ENCODE assay signal across 15 cellular contexts in the genomic region with DNA sequence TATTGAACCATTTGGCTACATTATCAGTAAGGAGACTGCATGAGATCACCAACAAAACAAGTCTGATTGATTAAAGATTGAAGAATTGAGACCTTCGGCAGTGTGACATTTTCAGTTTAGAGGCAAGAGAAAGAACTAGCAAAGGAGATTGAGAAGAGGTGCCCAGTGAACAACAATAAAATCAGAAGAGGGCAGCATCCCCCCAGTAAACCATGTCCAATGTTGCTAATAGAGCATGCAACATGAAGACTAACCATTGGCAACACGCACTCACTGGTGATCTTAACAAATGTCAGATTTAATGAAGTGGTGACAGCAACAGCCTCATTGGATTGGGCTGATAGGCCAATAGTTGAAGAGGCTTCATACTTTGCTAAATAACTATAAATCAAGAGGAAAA. TPM values are rescaled to one million over a fixed set of nuclear protein-coding genes. Genes with fewer than 3 reads are reported as not detected.
DNase-seq lines count a peak whose midpoint lies in the region; ATAC-seq and TF ChIP-seq lines count a peak whose summit lies in the region.
"Had no signal": no experiment of that assay in that cellular context is flagged by ENCODE, and none has a peak within 500 bp of the region (broad histone marks: within the 10 kb centered on the region; RNA-seq: fewer than 3 reads in every experiment).

No MANE protein-coding gene starts in this region.

- H3K4me1 ChIP-seq in CD4-positive, alpha-beta memory T cell (ENCODE audit: insufficient read depth, low read length) = peaks cover 19% of the 10 kb centered on the region
- no peaks in the 10 kb centered on the region for H3K4me1 ChIP-seq in HCT116 (ENCODE audit: control insufficient read depth in 1 of 2, insufficient read depth in 2 of 2, low read length in 2 of 2)
- no peaks in the 10 kb centered on the region for H3K4me1 ChIP-seq in neural progenitor cell
- H3K4me1 ChIP-seq in ovary (ENCODE audit: insufficient read depth) = no peaks in the 10 kb centered on the region

- RAD21 ChIA-PET in HCT116 (lab: Charles Lee; ENCODE audit: low non-redundant PET in 1 of 2, low total read pairs in 2 of 2, uncharacterized antibody in 2 of 2, unreplicated experiment in 2 of 2) = interaction anchor here in 1 of 2 experiments (0.6 kb wide), 1 partner anchor 14 kb away, joined by 3 read pairs; no protein-coding TSS in a partner anchor

- ATAC-seq in HCT116 (no peak), GM21528 (IDR thresholded peaks at IDR 0.05; ENCODE audit: low FRiP score, unreplicated experiment) (no peak)

- H3K36me3 ChIP-seq in CD4-positive, alpha-beta memory T cell (ENCODE audit: insufficient read depth, low read length) = no peaks in the 10 kb centered on the region
- H3K36me3 ChIP-seq in HCT116 (ENCODE audit: control insufficient read depth in 1 of 2, insufficient read depth in 2 of 2, low read length in 2 of 2) (no peaks in the 10 kb centered on the region), neural progenitor cell (peaks cover 11% of the 10 kb centered on the region), ovary (no peaks in the 10 kb centered on the region)
- H3K36me3 ChIP-seq: cardiac muscle cell, spleen had no signal

- no peak overlapping the region for H3K9ac ChIP-seq in HCT116 (ENCODE audit: low read length)
- H3K9ac ChIP-seq in neural progenitor cell = no peak overlapping the region

- POLR2A ChIA-PET in CD4-positive, alpha-beta memory T cell (lab: Charles Lee; ENCODE audit: partially characterized antibody) = no interaction called here
- POLR2A ChIA-PET in HCT116 (lab: Charles Lee) = no interaction called here

- peaks cover 0 to 14% (median 4%) of the 10 kb centered on the region in 8 donors for H3K9me3 Mint-ChIP-seq in CD4-positive, alpha-beta memory T cell
- H3K9me3 Mint-ChIP-seq in immature natural killer cell (peaks cover 0 to 2% (median 0%) of the 10 kb centered on the region in 6 donors), neural progenitor cell (peaks cover 29% of the 10 kb centered on the region)

- H2AFZ ChIP-seq in HCT116 (ENCODE audit: low read depth, low read length, poor library complexity, severe bottlenecking) (no peak overlapping the region), neural progenitor cell (replicated peaks) (no peak overlapping the region)

- H3K4me3 ChIP-seq in CD4-positive, alpha-beta memory T cell (ENCODE audit: low read length in 2 of 2) = no peak overlapping the region
- H3K4me3 ChIP-seq in HCT116 (replicated peaks in 1 of 2; ENCODE audit: low read depth in 1 of 2, low read length in 2 of 2) = no peak overlapping the region
- no peak overlapping the region for H3K4me3 ChIP-seq in neural progenitor cell
- H3K4me3 ChIP-seq in ovary = no peak overlapping the region
- H3K4me3 ChIP-seq: cardiac muscle cell, SK-N-MC, spleen had no signal

- H3F3A ChIP-seq in neural progenitor cell (ENCODE audit: low read depth) = no peaks in the 10 kb centered on the region

- peak overlapping the region in 4 of 7 donors; percentile 3 to 70 (median 8) for H3K27ac Mint-ChIP-seq in CD4-positive, alpha-beta memory T cell
- no peak overlapping the region for H3K27ac Mint-ChIP-seq in immature natural killer cell
- no peak overlapping the region for H3K27ac Mint-ChIP-seq in neural progenitor cell
- H3K27ac Mint-ChIP-seq: activated naive CD4-positive, alpha-beta T cell treated with anti-CD3 and anti-CD28 coated beads, Interleukin-2, amount 10 ng/mL, durations not matched to agents 7 days and 5 days had no signal

- no peak for DNase-seq in CD4-positive, alpha-beta memory T cell
- no peak for DNase-seq in HCT116 (ENCODE audit: low read depth, low spot score)
- DNase-seq in central memory CD4-positive, alpha-beta T cell = peak; percentile 2
- DNase-seq in immature natural killer cell = peak in 2 of 3 donors; percentile 6 to 21
- DNase-seq in neural progenitor cell (ENCODE audit: low spot score) = no peak
- DNase-seq in ovary = no peak
- DNase-seq: activated naive CD4-positive, alpha-beta T cell treated with anti-CD3 and anti-CD28 coated beads, Interleukin-2, amount 10 ng/mL, durations not matched to agents 7 days and 5 days; Calu3; occipital lobe; spleen had no signal

- H3K36me3 Mint-ChIP-seq in CD4-positive, alpha-beta memory T cell = peaks cover 7 to 46% of the 10 kb centered on the region in 2 donors
- H3K36me3 Mint-ChIP-seq in immature natural killer cell (peaks cover 0 to 14% (median 6%) of the 10 kb centered on the region in 3 donors), neural progenitor cell (peaks cover 45% of the 10 kb centered on the region)

- CTCF ChIA-PET in CD4-positive, alpha-beta memory T cell (lab: Charles Lee; ENCODE audit: partially characterized antibody) = interaction anchor here (1.4 kb wide), 1 partner anchor 526 kb away, joined by 4 read pairs; no protein-coding TSS in a partner anchor
- CTCF ChIA-PET in HCT116 (lab: Charles Lee) = no interaction called here

- H3K27me3 ChIP-seq in CD4-positive, alpha-beta memory T cell (ENCODE audit: insufficient read depth, low read length) = no peaks in the 10 kb centered on the region
- H3K27me3 ChIP-seq in HCT116 (ENCODE audit: insufficient read depth, low read length) = no peaks in the 10 kb centered on the region
- H3K27me3 ChIP-seq in neural progenitor cell = no peaks in the 10 kb centered on the region
- H3K27me3 ChIP-seq in ovary = no peaks in the 10 kb centered on the region
- H3K27me3 ChIP-seq: cardiac muscle cell, spleen had no signal

- 95 to 97% (median 97%) methylated on average over 2 of the region's 2 CpGs for WGBS in ovary, 3 donors

- no peak overlapping the region for H3K27ac ChIP-seq in CD4-positive, alpha-beta memory T cell (ENCODE audit: low read depth, low read length)
- H3K27ac ChIP-seq in HCT116 (ENCODE audit: low read depth, low read length) (no peak overlapping the region), neural progenitor cell (no peak overlapping the region), ovary (no peak overlapping the region)
- H3K27ac ChIP-seq: cardiac muscle cell, SK-N-MC, spleen, VCaP had no signal

- intact Hi-C loops in CD4-positive, alpha-beta memory T cell (cut with micrococcal nuclease) = loop anchor here (1.0 kb wide), 1 partner anchor 527 kb away; no protein-coding TSS in a partner anchor
- intact Hi-C loops in HCT116 (cut with micrococcal nuclease) = no loop called here
- intact Hi-C loops in ovary (cut with DNase I) = no loop called here

- H3K27me3 Mint-ChIP-seq in CD4-positive, alpha-beta memory T cell = no peaks in the 10 kb centered on the region
- H3K27me3 Mint-ChIP-seq in immature natural killer cell (ENCODE audit: low read depth in 3 of 3) = peaks cover 0 to 4% (median 0%) of the 10 kb centered on the region in 3 donors
- no peaks in the 10 kb centered on the region for H3K27me3 Mint-ChIP-seq in neural progenitor cell (ENCODE audit: insufficient read depth, low read depth)
- H3K27me3 Mint-ChIP-seq: activated naive CD4-positive, alpha-beta T cell treated with anti-CD3 and anti-CD28 coated beads, Interleukin-2, amount 10 ng/mL, durations not matched to agents 7 days and 5 days had no signal

- peak; percentile 36; the same call in 1 of the 2 replicates for TF ChIP-seq RAD21 in HCT116 (IDR thresholded peaks at IDR 0.05; ENCODE audit: low read depth)

- no peaks in the 10 kb centered on the region for H3K9me3 ChIP-seq in CD4-positive, alpha-beta memory T cell (ENCODE audit: control insufficient read depth in 1 of 2, low read length in 2 of 2)
- H3K9me3 ChIP-seq in HCT116 (ENCODE audit: control insufficient read depth in 1 of 2, insufficient read depth in 1 of 2, low read depth in 1 of 2, low read length in 2 of 2) (peaks cover 0 to 5% of the 10 kb centered on the region in 2 experiments; a peak in 1 of 4 replicates), neural progenitor cell (ENCODE audit: low read depth) (no peaks in the 10 kb centered on the region), ovary (no peaks in the 10 kb centered on the region)

- TF ChIP-seq CTCF in HCT116 (IDR thresholded peaks at IDR 0.05 in 2 of 3, conservative IDR thresholded peaks at IDR 0.05 in 1 of 3; ENCODE audit: borderline replicate concordance in 1 of 3, insufficient read depth in 1 of 3, low read depth in 2 of 3, low read length in 2 of 3) (no peak), neural progenitor cell (IDR thresholded peaks at IDR 0.05) (no peak), ovary (IDR thresholded peaks at IDR 0.05) (no peak)

- H4K20me1 ChIP-seq in HCT116 (ENCODE audit: insufficient read depth) = no peaks in the 10 kb centered on the region
- H4K20me1 ChIP-seq in neural progenitor cell (ENCODE audit: low read depth) = no peaks in the 10 kb centered on the region

- H3K79me2 ChIP-seq in HCT116 (ENCODE audit: insufficient read depth, low read length) = peaks cover 19% of the 10 kb centered on the region
- H3K79me2 ChIP-seq in neural progenitor cell (ENCODE audit: low read depth) = peaks cover 27% of the 10 kb centered on the region

- peak overlapping the region in 1 of 8 donors; percentile 1 for H3K4me3 Mint-ChIP-seq in CD4-positive, alpha-beta memory T cell
- H3K4me3 Mint-ChIP-seq in immature natural killer cell = no peak overlapping the region
- no peak overlapping the region for H3K4me3 Mint-ChIP-seq in neural progenitor cell
- H3K4me3 Mint-ChIP-seq: activated naive CD4-positive, alpha-beta T cell treated with anti-CD3 and anti-CD28 coated beads, Interleukin-2, amount 10 ng/mL, durations not matched to agents 7 days and 5 days had no signal

- peaks cover 23 to 43% (median 29%) of the 10 kb centered on the region in 4 donors for H3K4me1 Mint-ChIP-seq in CD4-positive, alpha-beta memory T cell
- peaks cover 19 to 51% of the 10 kb centered on the region in 2 donors for H3K4me1 Mint-ChIP-seq in immature natural killer cell
- no peaks in the 10 kb centered on the region for H3K4me1 Mint-ChIP-seq in neural progenitor cell

- no peak for TF ChIP-seq POLR2A in HCT116 (IDR thresholded peaks at IDR 0.05; ENCODE audit: borderline replicate concordance, extremely low read depth, insufficient read depth, insufficient read length)
- TF ChIP-seq POLR2A in ovary (IDR thresholded peaks at IDR 0.05) = no peak

- H3K9me2 ChIP-seq in HCT116 (ENCODE audit: insufficient read depth) = no peaks in the 10 kb centered on the region

- H3K4me2 ChIP-seq in HCT116 (ENCODE audit: low read length) (no peak overlapping the region), neural progenitor cell (no peak overlapping the region)

- no TSS peak for BruUV-seq in HCT116 (replicated peaks; lab: Mats Ljungman, UMichigan)

- TF ChIP-seq EP300 in ovary (IDR thresholded peaks at IDR 0.05) = no peak

RNA-seq across cellular contexts. Expression of a gene that starts 20.7 kb away (rescaled TPM):
- 1 to 10 TPM; 1.9 to 2.2 TPM for total RNA-seq in CD4-positive, alpha-beta memory T cell
- under 1 TPM; 0.36 to 0.99 TPM for polyA plus RNA-seq in CD4-positive, alpha-beta memory T cell
- total RNA-seq in HCT116 (2021; ENCODE audit: unreplicated experiment) = 1.9 TPM
- 0.14 and 0.35 TPM in 2 replicates for polyA plus RNA-seq in HCT116 (2012)
- polyA plus RNA-seq in immature natural killer cell = 1 to 10 TPM in 1 of 3 donors, under 1 TPM in 1, not detected in 1; 0.81 to 1.0 TPM
- 4.1 and 7.0 TPM in 2 replicates for total RNA-seq in neural progenitor cell (ENCODE audit: low replicate concordance)
- total RNA-seq in ovary = 1 to 10 TPM; 2.4 to 6.9 (median 3.7) TPM
- 1 to 10 TPM; 1.4 to 1.5 TPM for polyA plus RNA-seq in ovary

RNA-seq across cellular contexts. Expression of a gene that starts 26.9 kb away (rescaled TPM):
- 1 to 10 TPM in 1 of 2 experiments, under 1 TPM in 1; 0.80 to 1.0 TPM for total RNA-seq in CD4-positive, alpha-beta memory T cell
- not detected for polyA plus RNA-seq in CD4-positive, alpha-beta memory T cell
- total RNA-seq in HCT116 (2021; ENCODE audit: unreplicated experiment) = 0.54 TPM
- not detected in 2 replicates for polyA plus RNA-seq in HCT116 (2012)
- polyA plus RNA-seq in immature natural killer cell = not detected
- 2.4 and 12.1 TPM in 2 replicates for total RNA-seq in neural progenitor cell (ENCODE audit: low replicate concordance)
- total RNA-seq in ovary = 1 to 10 TPM; 1.1 to 3.5 (median 1.4) TPM
- under 1 TPM; 0.07 to 0.20 TPM for polyA plus RNA-seq in ovary

RNA-seq across cellular contexts. Expression of a gene that starts 30.7 kb away (rescaled TPM):
- total RNA-seq in CD4-positive, alpha-beta memory T cell = not detected
- not detected for polyA plus RNA-seq in CD4-positive, alpha-beta memory T cell
- total RNA-seq in HCT116 (2021; ENCODE audit: unreplicated experiment) = not detected
- polyA plus RNA-seq in HCT116 (2012) = 0.19 and 0.40 TPM in 2 replicates
- not detected for polyA plus RNA-seq in immature natural killer cell
- total RNA-seq in neural progenitor cell (ENCODE audit: low replicate concordance) = not detected in 2 replicates
- total RNA-seq in ovary = under 1 TPM in 2 of 7 donors, not detected in 5; 0.43 to 0.95 TPM
- under 1 TPM in 1 of 2 donors, not detected in 1; 0.28 TPM for polyA plus RNA-seq in ovary
- total RNA-seq: Calu3, cardiac muscle cell, M059J, spleen had no signal

RNA-seq across cellular contexts. Expression of a gene that starts 38.3 kb away (rescaled TPM):
- total RNA-seq in CD4-positive, alpha-beta memory T cell = 1 to 10 TPM; 1.3 to 2.5 TPM
- under 1 TPM in 1 of 2 donors, not detected in 1; 0.14 TPM for polyA plus RNA-seq in CD4-positive, alpha-beta memory T cell
- total RNA-seq in HCT116 (2021; ENCODE audit: unreplicated experiment) = 0.76 TPM
- polyA plus RNA-seq in HCT116 (2012) = 0.18 and 0.20 TPM in 2 replicates
- under 1 TPM in 1 of 3 donors, not detected in 2; 0.17 TPM for polyA plus RNA-seq in immature natural killer cell
- 6.4 and 7.4 TPM in 2 replicates for total RNA-seq in neural progenitor cell (ENCODE audit: low replicate concordance)
- total RNA-seq in ovary = 1 to 10 TPM; 1.1 to 5.0 (median 2.5) TPM
- under 1 TPM; 0.39 to 0.70 TPM for polyA plus RNA-seq in ovary

RNA-seq across cellular contexts. Expression of a gene that starts 50.4 kb away (rescaled TPM):
- total RNA-seq in CD4-positive, alpha-beta memory T cell = under 1 TPM; 0.79 to 0.86 TPM
- not detected for polyA plus RNA-seq in CD4-positive, alpha-beta memory T cell
- total RNA-seq in HCT116 (2021; ENCODE audit: unreplicated experiment) = 0.91 TPM
- 0.05 TPM in 1 of 2 replicates, not detected in the other for polyA plus RNA-seq in HCT116 (2012)
- not detected for polyA plus RNA-seq in immature natural killer cell
- total RNA-seq in neural progenitor cell (ENCODE audit: low replicate concordance) = 2.0 and 2.4 TPM in 2 replicates
- total RNA-seq in ovary = 1 to 10 TPM in 6 of 7 donors, under 1 TPM in 1; 0.74 to 3.5 (median 1.8) TPM
- polyA plus RNA-seq in ovary = under 1 TPM; 0.06 to 0.15 TPM
- total RNA-seq: M059J had no signal
- polyA plus RNA-seq: cardiac muscle cell had no signal

Comparison
In these comparisons a context has a peak if more than half of its experiments do, and no peak if none do; other contexts are left out.
1. DNase-seq: peak in central memory CD4-positive, alpha-beta T cell (single experiment) and immature natural killer cell (2 of 3); none in CD4-positive, alpha-beta memory T cell (0 of 5), HCT116 (single experiment), neural progenitor cell (single experiment) and ovary (0 of 5).
2. H3K27ac Mint-ChIP-seq: peak in CD4-positive, alpha-beta memory T cell (4 of 7); none in immature natural killer cell (0 of 6) and neural progenitor cell (single experiment).